ENCODE assay signal across 8 cellular contexts in the genomic region with DNA sequence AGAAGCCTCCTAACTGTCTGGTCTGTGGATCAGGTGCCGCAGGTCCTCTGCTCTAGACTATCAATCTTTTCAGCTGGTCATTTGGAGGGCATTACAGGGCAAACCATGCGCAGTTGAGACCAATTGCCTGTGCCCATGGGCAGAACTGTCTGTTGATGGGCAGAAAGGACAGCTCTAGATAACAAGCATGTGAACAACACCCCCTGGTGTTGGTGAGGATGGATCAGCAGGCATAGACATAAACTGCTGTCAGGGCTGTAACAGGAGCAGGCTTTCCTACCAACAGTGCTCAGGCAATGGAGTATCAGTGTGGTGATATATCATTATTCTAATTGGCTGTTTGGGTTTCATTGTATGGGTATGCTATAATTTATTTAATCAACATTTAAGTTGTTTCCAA.
DNase-seq lines count a peak whose midpoint lies in the region; ATAC-seq and TF ChIP-seq lines count a peak whose summit lies in the region.

No MANE protein-coding gene starts in this region.

- H3K36me3 ChIP-seq in brain microvascular endothelial cell (replicated peaks) = no peaks in the 10 kb centered on the region

- in situ Hi-C loops in brain microvascular endothelial cell (cut with HindIII; ENCODE audit: low pct_ligation_motif_present, low sequenced_read_pairs) = no loop called here

- peak; percentile 29 for DNase-seq in stimulated activated CD4-positive, alpha-beta T cell treated with anti-CD3 and anti-CD28 coated beads, Interleukin-15, amount 100 ng/mL, for 24 hours
- DNase-seq in stimulated activated CD4-positive, alpha-beta T cell treated with anti-CD3 and anti-CD28 coated beads, Interleukin-2, amount 100 ng/mL, for 48 hours = no peak
- DNase-seq in NCI-H774 (lab: John Stamatoyannopoulos, UW) (peak; percentile 11), brain microvascular endothelial cell (peak; percentile 51), left lobe of liver (ENCODE audit: low spot score) (no peak)

- TF ChIP-seq CTCF in brain microvascular endothelial cell (IDR thresholded peaks at IDR 0.05; ENCODE audit: low read depth, low read length, missing control alignments) = peak; percentile 75

- H3K27me3 ChIP-seq in brain microvascular endothelial cell (replicated peaks) = no peaks in the 10 kb centered on the region

- no peak overlapping the region for H3K27ac ChIP-seq in brain microvascular endothelial cell

- peak; percentile 74 for ATAC-seq in HG02885 (IDR thresholded peaks at IDR 0.05; ENCODE audit: poor library complexity, unreplicated experiment)
- peak; percentile 95 for ATAC-seq in left lobe of liver
- ATAC-seq in HG02571 (IDR thresholded peaks at IDR 0.05; ENCODE audit: unreplicated experiment) = no peak
- ATAC-seq in HG03521 (IDR thresholded peaks at IDR 0.05; ENCODE audit: unreplicated experiment) = no peak

- H3K4me3 ChIP-seq in brain microvascular endothelial cell (ENCODE audit: low read depth, low read length) = no peak overlapping the region

Comparison
In these comparisons a context has a peak if more than half of its experiments do, and no peak if none do; other contexts are left out.
1. DNase-seq: peak in stimulated activated CD4-positive, alpha-beta T cell treated with anti-CD3 and anti-CD28 coated beads, Interleukin-15, amount 100 ng/mL, for 24 hours (single experiment), NCI-H774 (single experiment) and brain microvascular endothelial cell (single experiment); none in stimulated activated CD4-positive, alpha-beta T cell treated with anti-CD3 and anti-CD28 coated beads, Interleukin-2, amount 100 ng/mL, for 48 hours (0 of 2) and left lobe of liver (single experiment).
2. ATAC-seq: peak in HG02885 (single experiment) and left lobe of liver (single experiment); none in HG02571 (single experiment) and HG03521 (single experiment).